1 cellular context compared by ENCODE assay signal in the genomic region with DNA sequence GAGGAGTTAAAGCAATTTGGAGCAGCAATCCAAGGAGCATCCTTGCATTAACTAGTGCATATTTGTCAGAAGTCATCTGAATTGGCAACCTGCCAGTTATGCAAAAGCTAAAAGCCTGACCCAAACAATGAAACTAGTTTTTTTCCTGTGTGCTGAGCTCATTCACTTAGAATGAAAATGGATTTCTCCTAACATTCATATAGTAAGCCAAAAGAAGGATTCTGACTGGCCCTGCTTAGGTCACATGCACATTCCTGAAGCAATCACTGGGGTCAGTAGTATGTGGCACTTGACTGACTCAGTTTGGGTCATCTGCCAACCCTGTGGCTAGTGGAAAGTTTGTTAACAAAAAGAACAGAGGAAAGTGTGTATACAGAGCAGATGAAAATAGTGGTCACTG.
TF ChIP-seq lines count a peak whose summit lies in the region.

No MANE protein-coding gene starts in this region.

TF ChIP-seq in GM12878, 131 proteins besides CTCF, POLR2A, EP300 and RAD21 (continued from another document):
- TF ChIP-seq, protein P1, sequence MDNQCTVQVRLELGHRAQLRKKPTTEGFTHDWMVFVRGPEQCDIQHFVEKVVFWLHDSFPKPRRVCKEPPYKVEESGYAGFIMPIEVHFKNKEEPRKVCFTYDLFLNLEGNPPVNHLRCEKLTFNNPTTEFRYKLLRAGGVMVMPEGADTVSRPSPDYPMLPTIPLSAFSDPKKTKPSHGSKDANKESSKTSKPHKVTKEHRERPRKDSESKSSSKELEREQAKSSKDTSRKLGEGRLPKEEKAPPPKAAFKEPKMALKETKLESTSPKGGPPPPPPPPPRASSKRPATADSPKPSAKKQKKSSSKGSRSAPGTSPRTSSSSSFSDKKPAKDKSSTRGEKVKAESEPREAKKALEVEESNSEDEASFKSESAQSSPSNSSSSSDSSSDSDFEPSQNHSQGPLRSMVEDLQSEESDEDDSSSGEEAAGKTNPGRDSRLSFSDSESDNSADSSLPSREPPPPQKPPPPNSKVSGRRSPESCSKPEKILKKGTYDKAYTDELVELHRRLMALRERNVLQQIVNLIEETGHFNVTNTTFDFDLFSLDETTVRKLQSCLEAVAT (IDR thresholded peaks at IDR 0.05) = no peak
- TF ChIP-seq JUND (IDR thresholded peaks at IDR 0.05; ENCODE audit: low read depth, low read length) = no peak
